Comparison of ENCODE assay signal across 17 cellular contexts in the genomic region with DNA sequence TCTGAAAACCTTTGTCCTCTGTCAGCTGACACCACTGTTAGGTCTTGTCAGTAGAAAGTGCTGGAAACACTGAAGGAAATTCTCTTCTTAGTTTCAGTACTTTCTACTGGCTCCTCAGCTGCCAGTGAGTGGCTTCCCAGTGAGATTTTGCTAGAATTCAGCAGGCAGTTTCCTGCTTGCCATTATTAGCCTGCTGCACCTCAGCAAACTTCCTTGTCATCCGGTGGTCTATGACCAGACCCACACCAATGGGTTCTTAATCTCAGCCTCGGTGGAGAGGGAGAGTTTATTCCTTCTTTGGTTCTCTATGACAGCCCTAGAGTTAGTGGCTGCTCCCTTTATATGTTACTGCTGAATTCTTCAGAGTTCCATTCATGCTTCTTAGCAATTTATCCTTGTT.
"Had no signal": no experiment of that assay in that cellular context is flagged by ENCODE, and none has a peak within 500 bp of the region (broad histone marks: within the 10 kb centered on the region; RNA-seq: fewer than 3 reads in every experiment).

No MANE protein-coding gene starts in this region.

- H3K27me3 Mint-ChIP-seq: activated naive CD8-positive, alpha-beta T cell treated with anti-CD3 and anti-CD28 coated beads, Interleukin-2, amount 50 U/mL, for 24 hours; activated T-helper 17 cell treated with anti-CD3 and anti-CD28 coated beads, Interleukin-2, amount 50 U/mL, for 72 hours; dendritic cell treated with granulocyte-macrophage colony-stimulating factor and Interleukin-4, amounts not matched to agents 40 ng/mL and 50 ng/mL, for 4 days; effector memory CD8-positive, alpha-beta T cell had no signal

- H3K4me1 Mint-ChIP-seq: activated naive CD8-positive, alpha-beta T cell treated with anti-CD3 and anti-CD28 coated beads, Interleukin-2, amount 50 U/mL, for 24 hours; activated T-helper 17 cell treated with anti-CD3 and anti-CD28 coated beads, Interleukin-2, amount 50 U/mL, for 72 hours; stimulated activated effector memory CD8-positive, alpha-beta T cell treated with anti-CD3 and anti-CD28 coated beads, Interleukin-12 subunit alpha, Interleukin-12 subunit beta, amount 100 ng/mL, for 72 hours had no signal

- H3K4me3 Mint-ChIP-seq: activated naive CD8-positive, alpha-beta T cell treated with anti-CD3 and anti-CD28 coated beads, Interleukin-2, amount 50 U/mL, for 24 hours; activated T-helper 17 cell treated with anti-CD3 and anti-CD28 coated beads, Interleukin-2, amount 50 U/mL, for 72 hours; dendritic cell treated with granulocyte-macrophage colony-stimulating factor and Interleukin-4, amounts not matched to agents 40 ng/mL and 50 ng/mL, for 4 days; effector memory CD8-positive, alpha-beta T cell; stimulated activated effector memory CD8-positive, alpha-beta T cell treated with anti-CD3 and anti-CD28 coated beads, Interleukin-12 subunit alpha, Interleukin-12 subunit beta, amount 100 ng/mL, for 72 hours had no signal

- H3K4me1 ChIP-seq: breast epithelium, lower lobe of right lung had no signal

- DNase-seq: activated CD4-positive, CD25-positive, alpha-beta regulatory T cell treated with anti-CD3 and anti-CD28 coated beads, Interleukin-2, amount 50 U/mL, for 72 hours; activated naive CD4-positive, alpha-beta T cell treated with Interleukin-2 at 50 U/mL for 16 hours; activated naive CD8-positive, alpha-beta T cell treated with anti-CD3 and anti-CD28 coated beads, Interleukin-2, amount 50 U/mL, for 24 hours; activated T-cell treated with anti-CD3 and anti-CD28 coated beads for 4 hours; aorta; cerebellar nuclear complex; effector memory CD8-positive, alpha-beta T cell; head of caudate nucleus; left colon; lower lobe of right lung; posterior cingulate gyrus; retina; T1000 had no signal

- H3K27me3 ChIP-seq: breast epithelium had no signal

- ATAC-seq: activated naive CD8-positive, alpha-beta T cell treated with anti-CD3 and anti-CD28 coated beads, Interleukin-2, amount 50 U/mL, for 24 hours; activated T-helper 17 cell treated with anti-CD3 and anti-CD28 coated beads, Interleukin-2, amount 50 U/mL, for 72 hours; effector memory CD8-positive, alpha-beta T cell; left colon; lower lobe of right lung; stimulated activated effector memory CD8-positive, alpha-beta T cell treated with anti-CD3 and anti-CD28 coated beads, Interleukin-12 subunit alpha, Interleukin-12 subunit beta, amount 100 ng/mL, for 72 hours had no signal

- H3K9me3 Mint-ChIP-seq: activated naive CD8-positive, alpha-beta T cell treated with anti-CD3 and anti-CD28 coated beads, Interleukin-2, amount 50 U/mL, for 24 hours; dendritic cell treated with granulocyte-macrophage colony-stimulating factor and Interleukin-4, amounts not matched to agents 40 ng/mL and 50 ng/mL, for 4 days had no signal

- H3K36me3 Mint-ChIP-seq: stimulated activated effector memory CD8-positive, alpha-beta T cell treated with anti-CD3 and anti-CD28 coated beads, Interleukin-12 subunit alpha, Interleukin-12 subunit beta, amount 100 ng/mL, for 72 hours had no signal

- H3K27ac ChIP-seq: breast epithelium, lower lobe of right lung had no signal

- H3K4me3 ChIP-seq: breast epithelium, lower lobe of right lung had no signal

- H3K36me3 ChIP-seq: breast epithelium, lower lobe of right lung had no signal

- H3K9me3 ChIP-seq: breast epithelium, lower lobe of right lung had no signal

- H3K27ac Mint-ChIP-seq: activated naive CD8-positive, alpha-beta T cell treated with anti-CD3 and anti-CD28 coated beads, Interleukin-2, amount 50 U/mL, for 24 hours; activated T-helper 17 cell treated with anti-CD3 and anti-CD28 coated beads, Interleukin-2, amount 50 U/mL, for 72 hours; dendritic cell treated with granulocyte-macrophage colony-stimulating factor and Interleukin-4, amounts not matched to agents 40 ng/mL and 50 ng/mL, for 4 days; effector memory CD8-positive, alpha-beta T cell; stimulated activated effector memory CD8-positive, alpha-beta T cell treated with anti-CD3 and anti-CD28 coated beads, Interleukin-12 subunit alpha, Interleukin-12 subunit beta, amount 100 ng/mL, for 72 hours had no signal
